ENCODE assay signal across 16 cellular contexts in genomic region chr3:129602309-129602708, GRCh38. TPM values are rescaled to one million over a fixed set of nuclear protein-coding genes. Genes with fewer than 3 reads are reported as not detected.
DNase-seq lines count a peak whose midpoint lies in the region; ATAC-seq and TF ChIP-seq lines count a peak whose summit lies in the region.
"Had no signal": no experiment of that assay in that cellular context is flagged by ENCODE, and none has a peak within 500 bp of the region (broad histone marks: within the 10 kb centered on the region; RNA-seq: fewer than 3 reads in every experiment).

No MANE protein-coding gene starts in this region.

- CTCF ChIA-PET in activated CD8-positive, alpha-beta T cell treated with anti-CD3 and anti-CD28 coated beads for 36 hours (lab: Charles Lee): no interaction called here

- WGBS in heart left ventricle, 4 donors: 58 to 67% (median 62%) methylated on average over 11 of the region's 11 CpGs
- 86% methylated on average over 11 of the region's 11 CpGs; no CpG with 5 or more reads in 1 of the 2 donors for WGBS in transverse colon (ENCODE audit: low coverage in 1 of 2), 2 donors

- DNase-seq in heart left ventricle (peak in 1 of 5 donors; percentile 23), cardiac septum (ENCODE audit: low spot score) (no peak), coronary artery (ENCODE audit: low spot score) (no peak), transverse colon (no peak), foreskin melanocyte (no peak)
- no peak for DNase-seq in activated CD8-positive, alpha-beta T cell treated with anti-CD3 and anti-CD28 coated beads for 36 hours
- no peak for DNase-seq in stimulated activated CD4-positive, alpha-beta T cell treated with anti-CD3 and anti-CD28 coated beads, Interleukin-2, amount 100 ng/mL, for 24 hours
- DNase-seq: activated naive CD4-positive, alpha-beta T cell treated with anti-CD3 and anti-CD28 coated beads, Interleukin-2, amount 50 U/mL, for 16 hours; NCI-H345; RPMI8226 had no signal

- no peak for ATAC-seq in heart left ventricle
- no peak for ATAC-seq in activated CD8-positive, alpha-beta T cell treated with anti-CD3 and anti-CD28 coated beads for 36 hours

- H3K4me1 ChIP-seq in heart left ventricle: peaks cover 8 to 89% (median 67%) of the 10 kb centered on the region in 12 donors
- H3K4me1 ChIP-seq in muscle layer of duodenum (ENCODE audit: control insufficient read depth in 1 of 2, insufficient read depth in 2 of 2, low read length in 2 of 2): peaks cover 15 to 51% of the 10 kb centered on the region in 2 donors
- peaks cover 0 to 58% (median 34%) of the 10 kb centered on the region in 4 donors for H3K4me1 ChIP-seq in transverse colon

- H3K27me3 ChIP-seq in heart left ventricle: peaks cover 0 to 12% (median 3%) of the 10 kb centered on the region in 9 donors
- H3K27me3 ChIP-seq in muscle layer of duodenum (ENCODE audit: low read depth, low read length): peaks cover 3% of the 10 kb centered on the region
- H3K27me3 ChIP-seq in transverse colon: peaks cover 21% of the 10 kb centered on the region

- intact Hi-C loops in heart left ventricle (cut with DNase I): loop anchor here in 7 of 10 donors (5.0 kb wide), 2 partner anchors 40 to 110 kb away; no protein-coding TSS in a partner anchor
- intact Hi-C loops in cardiac septum (cut with DNase I): loop anchor here (10.0 kb wide), 1 partner anchor 218 kb away; no protein-coding TSS in a partner anchor
- intact Hi-C loops in transverse colon (cut with DNase I; ENCODE audit: low total_unique reads): loop anchor here (10.0 kb wide), 1 partner anchor 108 kb away; no protein-coding TSS in a partner anchor
- intact Hi-C loops in activated CD8-positive, alpha-beta T cell treated with anti-CD3 and anti-CD28 coated beads for 36 hours (cut with micrococcal nuclease): no loop called here

- TF ChIP-seq POLR2A in heart left ventricle (IDR thresholded peaks at IDR 0.05) (no peak), transverse colon (IDR thresholded peaks at IDR 0.05) (no peak)

- H3K9me3 Mint-ChIP-seq in activated CD8-positive, alpha-beta T cell treated with anti-CD3 and anti-CD28 coated beads for 36 hours: no peaks in the 10 kb centered on the region

- no peak overlapping the region for H3K4me3 Mint-ChIP-seq in activated CD8-positive, alpha-beta T cell treated with anti-CD3 and anti-CD28 coated beads for 36 hours

- H3K9me3 ChIP-seq in heart left ventricle (no peaks in the 10 kb centered on the region), muscle layer of duodenum (ENCODE audit: control insufficient read depth in 1 of 2, low read length in 2 of 2) (no peaks in the 10 kb centered on the region), transverse colon (no peaks in the 10 kb centered on the region)

- H3K4me3 ChIP-seq in heart left ventricle: peak overlapping the region; percentile 9 to 99 (median 82)
- H3K4me3 ChIP-seq in coronary artery: peak overlapping the region; percentile 92
- H3K4me3 ChIP-seq in muscle layer of duodenum (ENCODE audit: low read depth in 1 of 2, low read length in 2 of 2): peak overlapping the region in 1 of 2 donors; percentile 27
- H3K4me3 ChIP-seq in transverse colon: no peak overlapping the region

- H3K27me3 Mint-ChIP-seq in activated CD8-positive, alpha-beta T cell treated with anti-CD3 and anti-CD28 coated beads for 36 hours: peaks cover 20% of the 10 kb centered on the region

- TF ChIP-seq CTCF in heart left ventricle (IDR thresholded peaks at IDR 0.05) (no peak), coronary artery (IDR thresholded peaks at IDR 0.05) (no peak), transverse colon (IDR thresholded peaks at IDR 0.05) (no peak)
- TF ChIP-seq CTCF in activated CD8-positive, alpha-beta T cell treated with anti-CD3 and anti-CD28 coated beads for 36 hours (IDR thresholded peaks at IDR 0.05): no peak

- peaks cover 4% of the 10 kb centered on the region for H3K4me1 Mint-ChIP-seq in activated CD8-positive, alpha-beta T cell treated with anti-CD3 and anti-CD28 coated beads for 36 hours (ENCODE audit: low read depth)

- H3K36me3 Mint-ChIP-seq in activated CD8-positive, alpha-beta T cell treated with anti-CD3 and anti-CD28 coated beads for 36 hours (ENCODE audit: low read depth): peaks cover 1% of the 10 kb centered on the region

- in situ Hi-C loops in transverse colon (cut with MboI; ENCODE audit: low pct_ligation_motif_present in 1 of 4, low pct_unique_long_range_greater_than_20kb in 1 of 4, low sequenced_read_pairs in 3 of 4): no loop called here

- TF ChIP-seq EP300 in transverse colon (IDR thresholded peaks at IDR 0.05; ENCODE audit: low read depth): no peak

- H3K36me3 ChIP-seq in heart left ventricle (peaks cover 0 to 14% (median 0%) of the 10 kb centered on the region in 9 donors), muscle layer of duodenum (ENCODE audit: control insufficient read depth in 1 of 2, insufficient read depth in 2 of 2, low read length in 2 of 2) (peaks cover 0 to 4% of the 10 kb centered on the region in 2 donors), transverse colon (no peaks in the 10 kb centered on the region)

- H3K27ac ChIP-seq in heart left ventricle (peak overlapping the region; percentile 12 to 97 (median 92)), coronary artery (peak overlapping the region; percentile 94 to 98), muscle layer of duodenum (ENCODE audit: low read length) (peak overlapping the region; percentile 2), transverse colon (peak overlapping the region; percentile 72 to 87 (median 78))

- POLR2A ChIA-PET in activated CD8-positive, alpha-beta T cell treated with anti-CD3 and anti-CD28 coated beads for 36 hours (lab: Charles Lee): interaction anchor here (2.5 kb wide), 1 partner anchor 8 kb away, joined by 7 read pairs; no protein-coding TSS in a partner anchor

- H3K27ac Mint-ChIP-seq in activated CD8-positive, alpha-beta T cell treated with anti-CD3 and anti-CD28 coated beads for 36 hours: no peak overlapping the region

RNA-seq across cellular contexts. Expression of gene PLXND1, which starts 4.2 kb away (rescaled TPM):
- total RNA-seq in heart left ventricle (100 to 1,000 TPM in 2 of 9 donors, 10 to 100 TPM in 7; 40.8 to 218 (median 64.9) TPM), cardiac septum (54.8 TPM), transverse colon (10 to 100 TPM; 26.4 to 71.8 (median 35.8) TPM)
- 10 to 100 TPM; 66.4 to 67.3 TPM for polyA plus RNA-seq in heart left ventricle
- total RNA-seq in activated CD8-positive, alpha-beta T cell treated with anti-CD3 and anti-CD28 coated beads for 36 hours: 10 to 100 TPM; 10.7 to 12.5 TPM

RNA-seq across cellular contexts. Expression of gene H1-8, which starts 59.3 kb away (rescaled TPM):
- total RNA-seq in heart left ventricle: not detected
- not detected for polyA plus RNA-seq in heart left ventricle
- not detected for total RNA-seq in cardiac septum
- total RNA-seq in transverse colon: not detected
- total RNA-seq in activated CD8-positive, alpha-beta T cell treated with anti-CD3 and anti-CD28 coated beads for 36 hours: not detected
- total RNA-seq: activated CD8-positive, alpha-beta memory T cell treated with anti-CD3 and anti-CD28 coated beads for 36 hours; glomerular endothelial cell; LHCN-M2; lower leg skin; ureter had no signal

Comparison
In these comparisons a context has a peak if more than half of its experiments do, and no peak if none do; other contexts are left out.
1. H3K27ac ChIP-seq: peak in every context shown above with its lines; median percentile 96 in coronary artery; 92 in heart left ventricle; 78 in transverse colon; 2 in muscle layer of duodenum.
2. H3K4me3 ChIP-seq: peak in heart left ventricle (12 of 12) and coronary artery (single experiment); none in transverse colon (0 of 4).